ENCODE assay signal across 16 cellular contexts in the genomic region with DNA sequence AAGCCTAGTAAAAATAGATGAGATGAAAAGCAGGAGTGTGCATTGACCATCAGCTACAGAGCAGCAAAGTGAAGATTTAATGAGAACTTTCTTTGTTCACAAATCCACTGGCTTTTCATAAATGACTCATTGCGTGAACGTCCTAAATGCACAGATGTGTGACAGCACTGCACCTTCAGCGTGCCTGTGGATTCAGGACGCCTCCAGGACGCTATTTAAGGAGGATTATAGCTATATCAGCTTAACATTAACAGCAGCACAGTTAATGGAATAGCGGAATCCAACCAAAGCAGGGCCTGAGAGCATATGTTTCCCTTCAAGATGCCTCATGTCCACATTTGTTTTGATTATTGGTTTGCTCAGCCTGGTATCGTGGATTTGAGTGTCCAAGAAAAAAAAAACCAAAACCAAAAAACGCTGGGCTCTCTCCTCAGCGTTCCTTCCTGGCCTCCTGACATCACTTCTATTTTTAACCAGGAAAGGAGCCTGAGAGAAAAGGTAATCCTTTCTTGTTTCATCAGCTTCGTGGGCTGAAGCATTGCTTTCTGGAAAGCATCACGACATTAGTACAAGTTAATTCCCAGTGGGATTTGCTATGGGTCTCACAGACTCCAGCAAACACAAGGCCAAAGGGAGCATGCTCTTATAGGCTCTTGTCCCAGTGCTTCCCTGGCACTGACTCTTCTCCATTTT.
"Had no signal": no experiment of that assay in that cellular context is flagged by ENCODE, and none has a peak within 500 bp of the region (broad histone marks: within the 10 kb centered on the region; RNA-seq: fewer than 3 reads in every experiment).

No MANE protein-coding gene starts in this region.

- ATAC-seq: activated T-helper 17 cell treated with anti-CD3 and anti-CD28 coated beads, Interleukin-2, amount 50 U/mL, for 72 hours; foreskin keratinocyte; pancreas; stimulated activated memory B cell treated with anti-CD40 and anti-IgM and Interleukin-4, amounts not matched to agents 10 μg/mL and 1 μg/mL and 100 μg/mL, for 72 hours had no signal

- H3K36me3 Mint-ChIP-seq: immature natural killer cell; naive B cell; stimulated activated memory B cell treated with anti-CD40 and anti-IgM and Interleukin-4, amounts not matched to agents 10 μg/mL and 1 μg/mL and 100 μg/mL, for 72 hours; type B pancreatic cell had no signal

- H3K4me1 ChIP-seq: foreskin keratinocyte, pancreas had no signal

- DNase-seq: activated CD4-positive, CD25-positive, alpha-beta regulatory T cell; activated naive CD4-positive, alpha-beta T cell treated with Interleukin-2 at 50 U/mL for 16 hours; activated T-cell treated with anti-CD3 and anti-CD28 coated beads for 4 hours; effector CD4-positive, alpha-beta T cell; foreskin keratinocyte; immature natural killer cell; midbrain; naive B cell; pancreas; retina; stimulated activated CD4-positive, alpha-beta T cell treated with anti-CD3 and anti-CD28 coated beads, Interleukin-2, amount 100 ng/mL, for 48 hours; substantia nigra; T-helper 2 cell had no signal

- H3K9me3 ChIP-seq: pancreas had no signal

- H3K36me3 ChIP-seq: pancreas had no signal

- H3K4me3 ChIP-seq: pancreas had no signal

- H3K4me1 Mint-ChIP-seq: activated T-helper 17 cell treated with anti-CD3 and anti-CD28 coated beads, Interleukin-2, amount 50 U/mL, for 72 hours; immature natural killer cell; naive B cell; stimulated activated memory B cell treated with anti-CD40 and anti-IgM and Interleukin-4, amounts not matched to agents 10 μg/mL and 1 μg/mL and 100 μg/mL, for 72 hours had no signal

- H3K27me3 ChIP-seq: foreskin keratinocyte, pancreas had no signal

- H3K27ac Mint-ChIP-seq: activated T-helper 17 cell treated with anti-CD3 and anti-CD28 coated beads, Interleukin-2, amount 50 U/mL, for 72 hours; immature natural killer cell; stimulated activated memory B cell treated with anti-CD40 and anti-IgM and Interleukin-4, amounts not matched to agents 10 μg/mL and 1 μg/mL and 100 μg/mL, for 72 hours; type B pancreatic cell had no signal

- H3K27me3 Mint-ChIP-seq: naive B cell; stimulated activated memory B cell treated with anti-CD40 and anti-IgM and Interleukin-4, amounts not matched to agents 10 μg/mL and 1 μg/mL and 100 μg/mL, for 72 hours had no signal

- H3K4me3 Mint-ChIP-seq: activated T-helper 17 cell treated with anti-CD3 and anti-CD28 coated beads, Interleukin-2, amount 50 U/mL, for 72 hours; immature natural killer cell; naive B cell; stimulated activated memory B cell treated with anti-CD40 and anti-IgM and Interleukin-4, amounts not matched to agents 10 μg/mL and 1 μg/mL and 100 μg/mL, for 72 hours; type B pancreatic cell had no signal

- H3K27ac ChIP-seq: foreskin keratinocyte, pancreas had no signal
